ENCODE assay signal across 26 cellular contexts in genomic region chr13:22196777-22197176, GRCh38.
"Had no signal": no experiment of that assay in that cellular context is flagged by ENCODE, and none has a peak within 500 bp of the region (broad histone marks: within the 10 kb centered on the region; RNA-seq: fewer than 3 reads in every experiment).

No MANE protein-coding gene starts in this region.

- H3K4me3 ChIP-seq: body of pancreas, gastroesophageal sphincter, heart left ventricle, smooth muscle cell, stomach, suprapubic skin, tibial nerve, uterus had no signal

- H3K4me1 ChIP-seq: uterus had no signal

- H3K27ac Mint-ChIP-seq: activated CD4-positive, alpha-beta memory T cell treated with anti-CD3 and anti-CD28 coated beads for 36 hours; activated naive CD4-positive, alpha-beta T cell treated with anti-CD3 and anti-CD28 coated beads, Interleukin-2, amount 10 ng/mL, durations not matched to agents 7 days and 5 days; activated T-cell treated with anti-CD3 and anti-CD28 coated beads, Interleukin-2, amount 50 U/mL, for 72 hours; memory B cell; stimulated activated memory B cell treated with anti-CD40 and anti-IgM and Interleukin-4, amounts not matched to agents 10 μg/mL and 1 μg/mL and 100 μg/mL, for 72 hours; T-helper 1 cell treated with Interleukin-12 subunit alpha and Interleukin-12 subunit beta and Interleukin-4 antibody, amounts not matched to agents 30 μg/mL and 1 μg/mL, for 36 hours had no signal

- H3K36me3 ChIP-seq: gastroesophageal sphincter, heart left ventricle, stomach, suprapubic skin, tibial nerve, uterus had no signal

- H3K36me3 Mint-ChIP-seq: activated CD4-positive, alpha-beta memory T cell treated with anti-CD3 and anti-CD28 coated beads for 36 hours; activated naive CD4-positive, alpha-beta T cell treated with anti-CD3 and anti-CD28 coated beads, Interleukin-2, amount 10 ng/mL, durations not matched to agents 7 days and 5 days; memory B cell; stimulated activated memory B cell treated with anti-CD40 and anti-IgM and Interleukin-4, amounts not matched to agents 10 μg/mL and 1 μg/mL and 100 μg/mL, for 72 hours had no signal

- DNase-seq: activated CD4-positive, alpha-beta memory T cell treated with anti-CD3 and anti-CD28 coated beads for 36 hours; activated CD4-positive, alpha-beta T cell treated with anti-CD3 and anti-CD28 coated beads for 48 hours; activated effector memory CD4-positive, alpha-beta T cell treated with Interleukin-2 at 50 U/mL for 16 hours; activated naive CD4-positive, alpha-beta T cell treated with anti-CD3 and anti-CD28 coated beads, Interleukin-2, amount 10 ng/mL, durations not matched to agents 7 days and 5 days; activated T-cell treated with anti-CD3 and anti-CD28 coated beads, Interleukin-2, amount 50 U/mL, for 72 hours; anterior cingulate cortex; body of pancreas; dermis blood vessel endothelial cell; effector CD8-positive, alpha-beta T cell; heart left ventricle; naive B cell; occipital lobe; stimulated activated CD4-positive, alpha-beta T cell treated with anti-CD3 and anti-CD28 coated beads, Interleukin-15, amount 100 ng/mL, for 24 hours; stomach; T1000; uterus had no signal

- H3K9me3 Mint-ChIP-seq: activated CD4-positive, alpha-beta memory T cell treated with anti-CD3 and anti-CD28 coated beads for 36 hours; activated naive CD4-positive, alpha-beta T cell treated with anti-CD3 and anti-CD28 coated beads, Interleukin-2, amount 10 ng/mL, durations not matched to agents 7 days and 5 days; activated T-cell treated with anti-CD3 and anti-CD28 coated beads, Interleukin-2, amount 50 U/mL, for 72 hours; memory B cell; naive B cell; neural crest cell; stimulated activated memory B cell treated with anti-CD40 and anti-IgM and Interleukin-4, amounts not matched to agents 10 μg/mL and 1 μg/mL and 100 μg/mL, for 72 hours; T-helper 1 cell treated with Interleukin-12 subunit alpha and Interleukin-12 subunit beta and Interleukin-4 antibody, amounts not matched to agents 30 μg/mL and 1 μg/mL, for 36 hours had no signal

- H3K4me1 Mint-ChIP-seq: activated naive CD4-positive, alpha-beta T cell treated with anti-CD3 and anti-CD28 coated beads, Interleukin-2, amount 10 ng/mL, durations not matched to agents 7 days and 5 days; memory B cell; neural crest cell had no signal

- H3K9me3 ChIP-seq: body of pancreas, gastroesophageal sphincter, heart left ventricle, stomach, suprapubic skin, tibial nerve, uterus had no signal

- ATAC-seq: activated T-cell treated with anti-CD3 and anti-CD28 coated beads, Interleukin-2, amount 50 U/mL, for 72 hours; body of pancreas; esophagus mucosa; gastroesophageal sphincter; heart left ventricle; sciatic nerve; stimulated activated memory B cell treated with anti-CD40 and anti-IgM and Interleukin-4, amounts not matched to agents 10 μg/mL and 1 μg/mL and 100 μg/mL, for 72 hours had no signal

- H3K4me3 Mint-ChIP-seq: activated CD4-positive, alpha-beta memory T cell treated with anti-CD3 and anti-CD28 coated beads for 36 hours; activated naive CD4-positive, alpha-beta T cell treated with anti-CD3 and anti-CD28 coated beads, Interleukin-2, amount 10 ng/mL, durations not matched to agents 7 days and 5 days; activated T-cell treated with anti-CD3 and anti-CD28 coated beads, Interleukin-2, amount 50 U/mL, for 72 hours; memory B cell; naive B cell; neural crest cell; stimulated activated memory B cell treated with anti-CD40 and anti-IgM and Interleukin-4, amounts not matched to agents 10 μg/mL and 1 μg/mL and 100 μg/mL, for 72 hours; T-helper 1 cell treated with Interleukin-12 subunit alpha and Interleukin-12 subunit beta and Interleukin-4 antibody, amounts not matched to agents 30 μg/mL and 1 μg/mL, for 36 hours had no signal

- H3K27me3 Mint-ChIP-seq: activated CD4-positive, alpha-beta memory T cell treated with anti-CD3 and anti-CD28 coated beads for 36 hours; activated naive CD4-positive, alpha-beta T cell treated with anti-CD3 and anti-CD28 coated beads, Interleukin-2, amount 10 ng/mL, durations not matched to agents 7 days and 5 days; memory B cell; stimulated activated memory B cell treated with anti-CD40 and anti-IgM and Interleukin-4, amounts not matched to agents 10 μg/mL and 1 μg/mL and 100 μg/mL, for 72 hours had no signal
